Comparison of ENCODE assay signal across 1 cellular context in genomic region chr14:86897704-86898513, GRCh38.
A peak's percentile ranks its signal among the peaks of the same experiment; 100 is the strongest.
TF ChIP-seq lines count a peak whose summit lies in the region.

No MANE protein-coding gene starts in this region.

TF ChIP-seq in HepG2, 621 proteins besides CTCF, POLR2A, EP300 and RAD21 (continued from another document and continues in another):
- TF ChIP-seq ARID3A (IDR thresholded peaks at IDR 0.05; ENCODE audit: low read depth, low read length) (peak; percentile 95), HDAC1 (CRISPR knock-in tag; IDR thresholded peaks at IDR 0.05) (peak; percentile 57), PCBP2 (optimal IDR thresholded peaks at IDR 0.05; ENCODE audit: low read depth, low read length, poor library complexity, severe bottlenecking) (no peak), TEAD3 (CRISPR knock-in tag; optimal IDR thresholded peaks at IDR 0.05; ENCODE audit: borderline replicate concordance) (peak; percentile 76), HNF4A (CRISPR knock-in tag; IDR thresholded peaks at IDR 0.05) (peak; percentile 61), TERF1 (CRISPR knock-in tag; IDR thresholded peaks at IDR 0.05) (no peak), SOX6 (IDR thresholded peaks at IDR 0.05) (no peak), SOX6 (CRISPR knock-in tag; IDR thresholded peaks at IDR 0.05) (peak; percentile 80), U2AF2 (IDR thresholded peaks at IDR 0.05; ENCODE audit: low read depth, low read length) (no peak), GATAD2A (CRISPR knock-in tag; IDR thresholded peaks at IDR 0.05) (peak; percentile 92), ZBTB44 (CRISPR knock-in tag; IDR thresholded peaks at IDR 0.05) (no peak), SOX5 (CRISPR knock-in tag; IDR thresholded peaks at IDR 0.05; ENCODE audit: borderline replicate concordance) (peak; percentile 69; the same call in 1 of the 2 replicates), MIXL1 (CRISPR knock-in tag; IDR thresholded peaks at IDR 0.05) (peak; percentile 96), TARDBP (CRISPR knock-in tag; IDR thresholded peaks at IDR 0.05) (peak; percentile 66; the same call in 1 of the 2 replicates), ZNF142 (CRISPR knock-in tag; IDR thresholded peaks at IDR 0.05) (0 out of 2 replicates have a peak, but pooled peaks have one; percentile 31), ATF5 (CRISPR knock-in tag; IDR thresholded peaks at IDR 0.05; ENCODE audit: low read depth) (no peak), KLF6 (CRISPR knock-in tag; IDR thresholded peaks at IDR 0.05) (no peak), TRIM22 (IDR thresholded peaks at IDR 0.05) (no peak), ZNF121 (CRISPR knock-in tag; IDR thresholded peaks at IDR 0.05) (peak; percentile 100), GFI1 (CRISPR knock-in tag; IDR thresholded peaks at IDR 0.05; ENCODE audit: borderline replicate concordance) (peak; percentile 86), ZFP1 (CRISPR knock-in tag; IDR thresholded peaks at IDR 0.05) (0 out of 2 replicates have a peak, but pooled peaks have one; percentile 23), ZMYM3 (CRISPR knock-in tag; IDR thresholded peaks at IDR 0.05) (peak; percentile 73; the same call in 1 of the 2 replicates), MEF2D (CRISPR knock-in tag; IDR thresholded peaks at IDR 0.05) (no peak), RNF2 (conservative IDR thresholded peaks at IDR 0.05; ENCODE audit: low read depth) (no peak), ZNF235 (CRISPR knock-in tag; IDR thresholded peaks at IDR 0.05; ENCODE audit: borderline replicate concordance) (no peak), HOMEZ (CRISPR knock-in tag; IDR thresholded peaks at IDR 0.05; ENCODE audit: low read depth) (peak; percentile 55; the same call in 1 of the 2 replicates), FOXJ3 (CRISPR knock-in tag; IDR thresholded peaks at IDR 0.05; ENCODE audit: borderline replicate concordance) (peak; percentile 87; the same call in 1 of the 2 replicates), KDM3A (CRISPR knock-in tag; IDR thresholded peaks at IDR 0.05; ENCODE audit: low read depth) (no peak), ISL2 (CRISPR knock-in tag; IDR thresholded peaks at IDR 0.05) (peak; percentile 94), ZNF205 (CRISPR knock-in tag; IDR thresholded peaks at IDR 0.05) (no peak; the same call in 1 of the 2 replicates), PLSCR1 (CRISPR knock-in tag; IDR thresholded peaks at IDR 0.05; ENCODE audit: borderline replicate concordance) (no peak), RAD51 (IDR thresholded peaks at IDR 0.05; ENCODE audit: borderline replicate concordance) (no peak), ONECUT2 (CRISPR knock-in tag; IDR thresholded peaks at IDR 0.05) (peak; percentile 100), ZNF318 (CRISPR knock-in tag; IDR thresholded peaks at IDR 0.05) (no peak), HOXA3 (CRISPR knock-in tag; IDR thresholded peaks at IDR 0.05) (no peak)
